8 cellular contexts compared by ENCODE assay signal in genomic region chr4:173288296-173288695, GRCh38. TPM values are rescaled to one million over a fixed set of nuclear protein-coding genes. Genes with fewer than 3 reads are reported as not detected.
DNase-seq lines count a peak whose midpoint lies in the region; ATAC-seq and TF ChIP-seq lines count a peak whose summit lies in the region.

No MANE protein-coding gene starts in this region.

- H3K27me3 Mint-ChIP-seq in CD4-positive, alpha-beta T cell, result no peaks in the 10 kb centered on the region
- H3K27me3 Mint-ChIP-seq in memory B cell, result no peaks in the 10 kb centered on the region

- peak; percentile 56 for ATAC-seq in CD4-positive, alpha-beta T cell (ENCODE audit: poor library complexity)
- peak; percentile 27 for ATAC-seq in memory B cell (ENCODE audit: low read depth)
- ATAC-seq in stimulated activated effector memory CD8-positive, alpha-beta T cell treated with anti-CD3 and anti-CD28 coated beads, Interleukin-12 subunit alpha, Interleukin-12 subunit beta, amount 100 ng/mL, for 72 hours, result peak; percentile 58

- peak; percentile 36 to 66 (median 58) for DNase-seq in CD4-positive, alpha-beta T cell
- DNase-seq in GM20000 (ENCODE audit: low spot score) (peak; percentile 18), MG63 (peak; percentile 9), colonic mucosa (peak; percentile 78), memory B cell (ENCODE audit: low spot score in 2 of 2) (peak; percentile 46 to 57), DMS79 (lab: John Stamatoyannopoulos, UW) (no peak)
- DNase-seq in activated CD4-positive, alpha-beta T cell treated with anti-CD3 and anti-CD28 coated beads for 4 hours, result peak; percentile 61 to 76
- DNase-seq in stimulated activated effector memory CD8-positive, alpha-beta T cell treated with anti-CD3 and anti-CD28 coated beads, Interleukin-12 subunit alpha, Interleukin-12 subunit beta, amount 100 ng/mL, for 72 hours (ENCODE audit: low spot score in 2 of 2), result peak; percentile 66 to 84

- peaks cover 22% of the 10 kb centered on the region for H3K9me3 ChIP-seq in CD4-positive, alpha-beta T cell (ENCODE audit: control insufficient read depth, low read length)
- peaks cover 25% of the 10 kb centered on the region for H3K9me3 ChIP-seq in MG63
- no peaks in the 10 kb centered on the region for H3K9me3 ChIP-seq in colonic mucosa

- no peaks in the 10 kb centered on the region for H3K27me3 ChIP-seq in CD4-positive, alpha-beta T cell (ENCODE audit: control insufficient read depth, insufficient read depth, low read length)
- H3K27me3 ChIP-seq in MG63 (no peaks in the 10 kb centered on the region), colonic mucosa (no peaks in the 10 kb centered on the region)

- H3K27ac ChIP-seq in CD4-positive, alpha-beta T cell (ENCODE audit: low read depth, low read length), result no peak overlapping the region
- H3K27ac ChIP-seq in colonic mucosa, result no peak overlapping the region

- peak overlapping the region; percentile 6 for H3K27ac Mint-ChIP-seq in CD4-positive, alpha-beta T cell
- H3K27ac Mint-ChIP-seq in memory B cell, result peak overlapping the region; percentile 54
- H3K27ac Mint-ChIP-seq in stimulated activated effector memory CD8-positive, alpha-beta T cell treated with anti-CD3 and anti-CD28 coated beads, Interleukin-12 subunit alpha, Interleukin-12 subunit beta, amount 100 ng/mL, for 72 hours, result peak overlapping the region; percentile 62

- no peak overlapping the region for H3K9ac ChIP-seq in colonic mucosa (ENCODE audit: low read depth in 2 of 2, low read length in 2 of 2)

- no peaks in the 10 kb centered on the region for H3K4me1 ChIP-seq in colonic mucosa

- H3K4me3 Mint-ChIP-seq in CD4-positive, alpha-beta T cell, result peak overlapping the region; percentile 45
- H3K4me3 Mint-ChIP-seq in memory B cell, result peak overlapping the region; percentile 22
- H3K4me3 Mint-ChIP-seq in stimulated activated effector memory CD8-positive, alpha-beta T cell treated with anti-CD3 and anti-CD28 coated beads, Interleukin-12 subunit alpha, Interleukin-12 subunit beta, amount 100 ng/mL, for 72 hours, result peak overlapping the region; percentile 33

- H3K36me3 ChIP-seq in MG63 (peaks cover 6% of the 10 kb centered on the region; the same call in 1 of the 2 replicates), colonic mucosa (no peaks in the 10 kb centered on the region)

- H3K4me3 ChIP-seq in MG63 (no peak overlapping the region), colonic mucosa (no peak overlapping the region)

- TF ChIP-seq CTCF in CD4-positive, alpha-beta T cell (IDR thresholded peaks at IDR 0.05), result peak; percentile 68
- TF ChIP-seq CTCF in GM20000 (IDR thresholded peaks at IDR 0.05; ENCODE audit: extremely low read depth, missing control alignments) (peak; percentile 17), colonic mucosa (IDR thresholded peaks at IDR 0.05) (peak; percentile 55)

- CTCF ChIA-PET in CD4-positive, alpha-beta T cell (lab: Charles Lee), result interaction anchor here (0.6 to 3.5 kb wide), 3 partner anchors 13 to 133 kb away, joined by 3 to 11 read pairs (median 3); no protein-coding TSS in a partner anchor

- POLR2A ChIA-PET in CD4-positive, alpha-beta T cell (lab: Charles Lee), result no interaction called here

- intact Hi-C loops in CD4-positive, alpha-beta T cell (cut with DNase I, micrococcal nuclease), result loop anchor here in 1 of 2 experiments (1.0 kb wide), 1 partner anchor 129 kb away; no protein-coding TSS in a partner anchor
- intact Hi-C loops in colonic mucosa (cut with DNase I), result no loop called here

- H3K36me3 Mint-ChIP-seq in CD4-positive, alpha-beta T cell (ENCODE audit: low read depth), result peaks cover 36% of the 10 kb centered on the region
- peaks cover 10% of the 10 kb centered on the region for H3K36me3 Mint-ChIP-seq in memory B cell
- H3K36me3 Mint-ChIP-seq in stimulated activated effector memory CD8-positive, alpha-beta T cell treated with anti-CD3 and anti-CD28 coated beads, Interleukin-12 subunit alpha, Interleukin-12 subunit beta, amount 100 ng/mL, for 72 hours, result no peaks in the 10 kb centered on the region

- no peaks in the 10 kb centered on the region for H3K9me3 Mint-ChIP-seq in CD4-positive, alpha-beta T cell
- no peaks in the 10 kb centered on the region for H3K9me3 Mint-ChIP-seq in memory B cell
- no peaks in the 10 kb centered on the region for H3K9me3 Mint-ChIP-seq in stimulated activated effector memory CD8-positive, alpha-beta T cell treated with anti-CD3 and anti-CD28 coated beads, Interleukin-12 subunit alpha, Interleukin-12 subunit beta, amount 100 ng/mL, for 72 hours

- H3K4me1 Mint-ChIP-seq in CD4-positive, alpha-beta T cell (ENCODE audit: low read depth), result peaks cover 17% of the 10 kb centered on the region
- no peaks in the 10 kb centered on the region for H3K4me1 Mint-ChIP-seq in memory B cell
- peaks cover 18% of the 10 kb centered on the region for H3K4me1 Mint-ChIP-seq in stimulated activated effector memory CD8-positive, alpha-beta T cell treated with anti-CD3 and anti-CD28 coated beads, Interleukin-12 subunit alpha, Interleukin-12 subunit beta, amount 100 ng/mL, for 72 hours

RNA-seq across cellular contexts. Expression of gene HMGB2, which starts 45.9 kb away (rescaled TPM):
- 100 to 1,000 TPM; 228 to 232 TPM for total RNA-seq in CD4-positive, alpha-beta T cell
- total RNA-seq in MG63 (2014; rRNA removed; shearing (Covaris generic); ENCODE audit: low replicate concordance), result 244 and 477 TPM in 2 replicates
- 100 to 1,000 TPM in 1 of 2 donors, 10 to 100 TPM in 1; 94.3 to 246 TPM for total RNA-seq in colonic mucosa

Comparison
In these comparisons a context has a peak if more than half of its experiments do, and no peak if none do; other contexts are left out.
1. H3K27ac Mint-ChIP-seq: peak in every context shown above with its lines; median percentile 62 in stimulated activated effector memory CD8-positive, alpha-beta T cell treated with anti-CD3 and anti-CD28 coated beads, Interleukin-12 subunit alpha, Interleukin-12 subunit beta, amount 100 ng/mL, for 72 hours; 54 in memory B cell; 6 in CD4-positive, alpha-beta T cell.
2. CTCF ChIP-seq: peak in every context shown above with its lines; median percentile 68 in CD4-positive, alpha-beta T cell; 55 in colonic mucosa; 17 in GM20000.